ENCODE assay signal across 8 cellular contexts in the genomic region with DNA sequence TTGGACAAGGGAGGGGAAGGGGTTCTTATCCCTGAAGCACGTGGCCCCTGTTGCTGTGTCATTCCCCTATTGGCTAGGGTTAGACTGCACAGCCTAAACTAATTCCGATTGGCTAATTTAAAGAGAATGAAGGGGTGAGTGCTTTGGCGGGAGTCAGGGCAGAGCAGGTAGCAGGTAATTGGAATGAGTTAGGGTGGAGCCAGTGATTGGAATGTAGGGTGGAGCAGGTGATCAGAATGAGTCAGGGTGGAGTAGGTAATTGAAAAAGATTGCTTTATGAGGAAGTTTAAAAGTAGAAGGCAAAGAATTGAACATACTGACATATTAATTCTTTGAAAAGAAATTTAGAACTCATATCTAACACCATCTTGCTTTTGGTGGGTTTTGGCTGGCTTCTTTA. TPM values are rescaled to one million over a fixed set of nuclear protein-coding genes. Genes with fewer than 3 reads are reported as not detected.
A peak's percentile ranks its signal among the peaks of the same experiment; 100 is the strongest.
DNase-seq lines count a peak whose midpoint lies in the region; ATAC-seq, FAIRE-seq and TF ChIP-seq lines count a peak whose summit lies in the region.
"Not testable (repeated sequence)": the region's sequence is repeated elsewhere in the genome, so short reads cannot be mapped to it uniquely, and the experiment has no call there.

No MANE protein-coding gene starts in this region.

- not testable (repeated sequence) for TF ChIP-seq CTCF in H9 (conservative IDR thresholded peaks at IDR 0.05); astrocyte (IDR thresholded peaks at IDR 0.05; ENCODE audit: insufficient read depth, low read depth, low read length); esophagus muscularis mucosa (IDR thresholded peaks at IDR 0.05); neural crest cell (conservative IDR thresholded peaks at IDR 0.05)

- not testable (repeated sequence) for H4K91ac ChIP-seq in H9 (ENCODE audit: insufficient read length, low read depth, low read length)

- H3K9me3 ChIP-seq in BLaER1; H9 (ENCODE audit: control insufficient read depth, low read depth, low read length); astrocyte (ENCODE audit: insufficient read depth, low read depth, low read length); esophagus muscularis mucosa: not testable (repeated sequence)

- H3K56ac ChIP-seq in H9 (ENCODE audit: insufficient read length, low read depth, low read length): not testable (repeated sequence)

- not testable (repeated sequence) for H3K27ac Mint-ChIP-seq in H9; astrocyte (ENCODE audit: unreplicated experiment)
- peak overlapping the region; percentile 8 to 59 for H3K27ac Mint-ChIP-seq in effector memory CD8-positive, alpha-beta T cell
- peak overlapping the region; percentile 39 for H3K27ac Mint-ChIP-seq in neural crest cell (ENCODE audit: unreplicated experiment)

- H2BK120ac ChIP-seq in H9 (ENCODE audit: low read depth, low read length, poor library complexity, severe bottlenecking): not testable (repeated sequence)

- H2BK12ac ChIP-seq in H9 (ENCODE audit: insufficient read length, low read depth, low read length): not testable (repeated sequence)

- not testable (repeated sequence) for H3K4me3 Mint-ChIP-seq in H9; effector memory CD8-positive, alpha-beta T cell; neural crest cell
- peak overlapping the region; percentile 17 for H3K4me3 Mint-ChIP-seq in astrocyte (ENCODE audit: unreplicated experiment)

- H3K27me3 ChIP-seq in BLaER1; H9 (ENCODE audit: insufficient read depth, low read length); astrocyte (ENCODE audit: insufficient read depth, low read length); esophagus muscularis mucosa: not testable (repeated sequence)

- peak overlapping the region; percentile 34; the same call in 1 of the 2 replicates for H3K4me2 ChIP-seq in BLaER1
- not testable (repeated sequence) for H3K4me2 ChIP-seq in H9 (ENCODE audit: insufficient read depth, insufficient read length, low read length); astrocyte (ENCODE audit: low read length)

- H3K4me1 Mint-ChIP-seq in H9; astrocyte (ENCODE audit: low read depth, unreplicated experiment); effector memory CD8-positive, alpha-beta T cell (ENCODE audit: low read depth in 2 of 2): not testable (repeated sequence)
- H3K4me1 Mint-ChIP-seq in neural crest cell: peaks cover 14% of the 10 kb centered on the region

- H3K4ac ChIP-seq in H9 (ENCODE audit: low read depth, low read length): not testable (repeated sequence)

- not testable (repeated sequence) for H2BK15ac ChIP-seq in H9 (ENCODE audit: low read depth, low read length)

- not testable (repeated sequence) for H3K23ac ChIP-seq in H9 (ENCODE audit: insufficient read length, low read depth, low read length)

- H3K18ac ChIP-seq in H9 (ENCODE audit: insufficient read length, low read depth, low read length): not testable (repeated sequence)

- no CpG with 5 or more reads among the region's 3 CpGs for WGBS in H9 (ENCODE audit: extremely low coverage, insufficient read length, low lambda C conversion rate)
- 82% methylated on average over 3 of the region's 3 CpGs for WGBS in esophagus muscularis mucosa

- H3K27me3 Mint-ChIP-seq in H9 (ENCODE audit: low read depth); astrocyte (ENCODE audit: low read depth, unreplicated experiment); effector memory CD8-positive, alpha-beta T cell; neural crest cell (ENCODE audit: low read depth): not testable (repeated sequence)

- not testable (repeated sequence) for TF ChIP-seq POLR2A in esophagus muscularis mucosa (IDR thresholded peaks at IDR 0.05; ENCODE audit: low read depth)

- H2BK20ac ChIP-seq in H9 (ENCODE audit: low read depth, low read length, poor library complexity, severe bottlenecking): not testable (repeated sequence)

- H3K79me1 ChIP-seq in H9 (ENCODE audit: insufficient read depth, low read depth, low read length, poor library complexity, severe bottlenecking): not testable (repeated sequence)

- H3T11ph ChIP-seq in H9 (ENCODE audit: low read length): not testable (repeated sequence)

- not testable (repeated sequence) for FAIRE-seq in astrocyte (lab: Jason Lieb, UNC)

- DNase-seq in H9: peak; percentile 28
- DNase-seq in NCI-H748 (lab: John Stamatoyannopoulos, UW; ENCODE audit: unreplicated experiment): peak; percentile 7
- not testable (repeated sequence) for DNase-seq in astrocyte (ENCODE audit: low read depth); effector memory CD8-positive, alpha-beta T cell; neural crest cell (ENCODE audit: low read depth, low spot score)
- peak; percentile 19 for DNase-seq in esophagus muscularis mucosa (ENCODE audit: extremely low spot score)
- peak; percentile 5 to 36 for DNase-seq in left colon

- not testable (repeated sequence) for H3K79me2 ChIP-seq in H9 (ENCODE audit: insufficient read depth, low read length); astrocyte (ENCODE audit: insufficient read depth, low read length)

- intact Hi-C loops in esophagus muscularis mucosa (cut with DNase I); left colon (cut with DNase I, micrococcal nuclease): not testable (repeated sequence)

- not testable (repeated sequence) for H2AFZ ChIP-seq in H9 (ENCODE audit: low read length); astrocyte (ENCODE audit: low read depth, low read length)

- not testable (repeated sequence) for H2BK5ac ChIP-seq in H9 (ENCODE audit: insufficient read length, low read length)

- not testable (repeated sequence) for H3K27ac ChIP-seq in BLaER1; H9 (ENCODE audit: insufficient read length, low read depth, low read length); astrocyte (ENCODE audit: low read depth, low read length); esophagus muscularis mucosa (replicated peaks in 1 of 4)

- H3K4me1 ChIP-seq in BLaER1; H9 (ENCODE audit: insufficient read depth, low read length); astrocyte (ENCODE audit: insufficient read depth, low read length); esophagus muscularis mucosa: not testable (repeated sequence)

- TF ChIP-seq EP300 in esophagus muscularis mucosa (IDR thresholded peaks at IDR 0.05): not testable (repeated sequence)

- not testable (repeated sequence) for H3K23me2 ChIP-seq in H9 (ENCODE audit: insufficient read length, low read depth, low read length, poor library complexity, severe bottlenecking)

- not testable (repeated sequence) for H3K36me3 Mint-ChIP-seq in H9 (ENCODE audit: insufficient read depth in 1 of 3, low read depth in 3 of 3); astrocyte (ENCODE audit: low read depth, unreplicated experiment); effector memory CD8-positive, alpha-beta T cell (ENCODE audit: insufficient read depth); neural crest cell (ENCODE audit: low read depth)

- H4K20me1 ChIP-seq in BLaER1; H9 (ENCODE audit: control insufficient read depth, insufficient read depth, insufficient read length); astrocyte (ENCODE audit: insufficient read depth, low read length): not testable (repeated sequence)

- not testable (repeated sequence) for H2AK5ac ChIP-seq in H9 (ENCODE audit: insufficient read length, low read length)

- not testable (repeated sequence) for H3K36me3 ChIP-seq in BLaER1; astrocyte (ENCODE audit: insufficient read depth, low read length)
- H3K36me3 ChIP-seq in esophagus muscularis mucosa: peaks cover 0 to 40% (median 8%) of the 10 kb centered on the region in 4 donors

- not testable (repeated sequence) for H3K9me3 Mint-ChIP-seq in H9; astrocyte (ENCODE audit: unreplicated experiment); effector memory CD8-positive, alpha-beta T cell; neural crest cell

- not testable (repeated sequence) for H3K9ac ChIP-seq in BLaER1; H9 (ENCODE audit: extremely low read depth, insufficient read length, low read length); astrocyte (ENCODE audit: low read length)

- H4K5ac ChIP-seq in H9 (ENCODE audit: insufficient read length, low read depth, low read length): not testable (repeated sequence)

- not testable (repeated sequence) for H4K8ac ChIP-seq in H9 (replicated peaks; ENCODE audit: insufficient read length, low read depth, low read length)

- ATAC-seq in effector memory CD8-positive, alpha-beta T cell (replicated peaks): not testable (repeated sequence)
- ATAC-seq in left colon: peak; percentile 92

- not testable (repeated sequence) for H3K14ac ChIP-seq in H9 (ENCODE audit: insufficient read depth, low read length)

- H3K4me3 ChIP-seq in BLaER1; astrocyte (ENCODE audit: insufficient read depth, low read depth, low read length); esophagus muscularis mucosa: not testable (repeated sequence)

RNA-seq across cellular contexts. Expression of a gene that starts 12.5 kb away (rescaled TPM):
- 19.7 and 21.1 TPM in 2 replicates for total RNA-seq in H9 (2021)
- 19.4 and 22.0 TPM in 2 replicates for total RNA-seq in astrocyte
- 10 to 100 TPM; 23.0 to 30.2 (median 26.5) TPM for total RNA-seq in esophagus muscularis mucosa
- total RNA-seq in left colon: 10 to 100 TPM; 23.2 to 23.6 TPM
- total RNA-seq in neural crest cell: 21.5 and 22.4 TPM in 2 replicates

RNA-seq across cellular contexts. Expression of a gene that starts 44.1 kb away (rescaled TPM):
- total RNA-seq in H9 (2021): 15.3 and 15.5 TPM in 2 replicates
- total RNA-seq in astrocyte: 23.7 and 24.8 TPM in 2 replicates
- 1 to 10 TPM; 1.1 to 5.0 (median 3.8) TPM for total RNA-seq in esophagus muscularis mucosa
- 1 to 10 TPM; 6.4 to 9.1 TPM for total RNA-seq in left colon
- 11.3 and 12.4 TPM in 2 replicates for total RNA-seq in neural crest cell
